In the genomic region with DNA sequence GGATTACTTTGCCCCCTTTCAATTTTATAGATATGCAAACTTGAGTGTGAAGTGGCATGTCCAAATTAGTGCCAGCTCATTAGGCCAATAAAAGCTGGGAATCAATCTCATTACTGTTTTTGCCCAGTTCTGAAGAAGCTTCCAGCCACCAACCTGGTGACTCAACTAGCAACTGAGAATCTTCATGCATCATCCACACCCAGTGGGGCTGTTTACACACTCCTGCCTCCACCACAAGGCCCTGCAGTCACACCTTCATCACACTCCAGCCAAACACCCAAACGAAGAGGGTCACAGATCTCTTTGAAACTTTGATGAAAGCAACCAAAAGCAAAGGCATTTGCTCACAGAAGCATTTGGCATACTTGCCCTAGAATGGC, we compare ENCODE assay signal across 10 cellular contexts. TPM values are rescaled to one million over a fixed set of nuclear protein-coding genes. Genes with fewer than 3 reads are reported as not detected.
DNase-seq lines count a peak whose midpoint lies in the region; ATAC-seq and TF ChIP-seq lines count a peak whose summit lies in the region.
"Had no signal": no experiment of that assay in that cellular context is flagged by ENCODE, and none has a peak within 500 bp of the region (broad histone marks: within the 10 kb centered on the region; RNA-seq: fewer than 3 reads in every experiment).

No MANE protein-coding gene starts in this region.

- H3K9me3 ChIP-seq in esophagus (ENCODE audit: control insufficient read depth in 2 of 2, insufficient read depth in 1 of 2, low read depth in 1 of 2, low read length in 1 of 2) (peaks cover 0 to 2% of the 10 kb centered on the region in 2 donors), ascending aorta (no peaks in the 10 kb centered on the region)

- no peak overlapping the region for H3K27ac Mint-ChIP-seq in osteocyte (ENCODE audit: unreplicated experiment)

- no peak overlapping the region for H3K4me3 Mint-ChIP-seq in osteocyte (ENCODE audit: unreplicated experiment)

- peaks cover 32% of the 10 kb centered on the region for H3K4me1 Mint-ChIP-seq in osteocyte (ENCODE audit: unreplicated experiment)

- H3K27ac ChIP-seq in esophagus (ENCODE audit: low read depth in 2 of 2, low read length in 1 of 2): peak overlapping the region; percentile 22 to 70
- H3K27ac ChIP-seq in ascending aorta: no peak overlapping the region

- no peaks in the 10 kb centered on the region for H3K36me3 Mint-ChIP-seq in osteocyte (ENCODE audit: unreplicated experiment)

- H3K9me3 Mint-ChIP-seq in osteocyte (ENCODE audit: unreplicated experiment): no peaks in the 10 kb centered on the region

- TF ChIP-seq CTCF in ascending aorta (IDR thresholded peaks at IDR 0.05): no peak
- no peak for TF ChIP-seq CTCF in osteocyte (IDR thresholded peaks at IDR 0.05)

- ATAC-seq in GM19351 (IDR thresholded peaks at IDR 0.05; ENCODE audit: unreplicated experiment): no peak

- intact Hi-C loops in ascending aorta (cut with DNase I): no loop called here

- no peaks in the 10 kb centered on the region for H3K27me3 ChIP-seq in esophagus (ENCODE audit: control insufficient read depth in 1 of 2, insufficient read depth in 2 of 2, low read length in 2 of 2)
- H3K27me3 ChIP-seq in ascending aorta: no peaks in the 10 kb centered on the region

- H3K36me3 ChIP-seq in esophagus (ENCODE audit: control insufficient read depth in 2 of 2, insufficient read depth in 2 of 2, low read length in 1 of 2) (no peaks in the 10 kb centered on the region), ascending aorta (no peaks in the 10 kb centered on the region)

- peak; percentile 31 for DNase-seq in EH (ENCODE audit: low read depth)
- peak; percentile 67 for DNase-seq in M059J (ENCODE audit: low read depth)
- peak; percentile 70 for DNase-seq in renal cortical epithelial cell (ENCODE audit: low read depth)
- DNase-seq in activated gamma-delta T cell (lab: John Stamatoyannopoulos, UW): no peak
- no peak for DNase-seq in ascending aorta (ENCODE audit: low spot score in 2 of 2)
- no peak for DNase-seq in osteocyte (ENCODE audit: extremely low spot score, unreplicated experiment)
- DNase-seq: effector CD4-positive, alpha-beta T cell; NCI-H1436 had no signal

- H3K4me3 ChIP-seq in esophagus (ENCODE audit: low read depth in 1 of 2, low read length in 2 of 2) (no peak overlapping the region), ascending aorta (no peak overlapping the region)

- WGBS in esophagus, 2 donors: 27 to 30% methylated on average over 1 of the region's 1 CpG

- peaks cover 20% of the 10 kb centered on the region for H3K27me3 Mint-ChIP-seq in osteocyte (ENCODE audit: unreplicated experiment)

- H3K4me1 ChIP-seq in esophagus (ENCODE audit: control insufficient read depth in 2 of 2, insufficient read depth in 2 of 2, low read length in 1 of 2) (peaks cover 9 to 19% of the 10 kb centered on the region in 2 donors), ascending aorta (no peaks in the 10 kb centered on the region)

RNA-seq across cellular contexts. Expression of a gene that starts 41.3 kb away (rescaled TPM):
- total RNA-seq in M059J (2014; rRNA removed; shearing (Covaris generic)): 10.1 and 20.5 TPM in 2 replicates
- 1 to 10 TPM; 3.2 to 6.7 TPM for polyA plus RNA-seq in esophagus
- total RNA-seq in renal cortical epithelial cell (1.8 and 4.5 TPM in 2 replicates), ascending aorta (59.3 TPM), osteocyte (1.6 and 2.1 TPM in 2 replicates)

Comparison
In these comparisons a context has a peak if more than half of its experiments do, and no peak if none do; other contexts are left out.
1. DNase-seq: peak in EH (single experiment), M059J (single experiment) and renal cortical epithelial cell (single experiment); none in activated gamma-delta T cell (single experiment), ascending aorta (0 of 2) and osteocyte (single experiment).
2. H3K27ac ChIP-seq: peak in esophagus (2 of 2); none in ascending aorta (0 of 2).